8 cellular contexts compared by ENCODE assay signal in genomic region chr12:56631790-56632700, GRCh38. TPM values are rescaled to one million over a fixed set of nuclear protein-coding genes. Genes with fewer than 3 reads are reported as not detected.
DNase-seq lines count a peak whose midpoint lies in the region; ATAC-seq and TF ChIP-seq lines count a peak whose summit lies in the region.

No MANE protein-coding gene starts in this region.

- no peaks in the 10 kb centered on the region for H3K27me3 ChIP-seq in Caco-2 (replicated peaks; ENCODE audit: control insufficient read depth, insufficient read depth, low read length)
- H3K27me3 ChIP-seq in thoracic aorta (replicated peaks; ENCODE audit: insufficient read depth), result no peaks in the 10 kb centered on the region

- peak; percentile 66 to 74 for DNase-seq in Caco-2
- peak; percentile 22 for DNase-seq in H4 (ENCODE audit: low spot score)
- peak; percentile 26 for DNase-seq in NCI-H774 (lab: John Stamatoyannopoulos, UW)
- DNase-seq in activated T-cell treated with anti-CD3 and anti-CD28 coated beads, Interleukin-2, amount 50 U/mL, for 48 hours, result peak; percentile 68 to 80
- peak; percentile 52 for DNase-seq in naive B cell
- peak; percentile 9 for DNase-seq in thoracic aorta (ENCODE audit: low spot score)
- no peak for DNase-seq in kidney glomerular epithelial cell (lab: John Stamatoyannopoulos, UW)

- H3K4me3 Mint-ChIP-seq in Caco-2 (ENCODE audit: unreplicated experiment), result peak overlapping the region; percentile 31
- peak overlapping the region; percentile 22 to 99 (median 92) for H3K4me3 Mint-ChIP-seq in naive B cell

- peaks cover 29% of the 10 kb centered on the region for H3K4me1 ChIP-seq in Caco-2
- H3K4me1 ChIP-seq in thoracic aorta (ENCODE audit: control insufficient read depth in 1 of 2, low read depth in 2 of 2), result peaks cover 48 to 56% of the 10 kb centered on the region in 2 donors

- H3K36me3 Mint-ChIP-seq in Caco-2 (ENCODE audit: insufficient read depth, unreplicated experiment) (peaks cover 58% of the 10 kb centered on the region), naive B cell (no peaks in the 10 kb centered on the region)

- CTCF ChIA-PET in Caco-2 (lab: Charles Lee), result no interaction called here

- peak overlapping the region; percentile 5 to 87 for H3K27ac ChIP-seq in thoracic aorta

- TF ChIP-seq CTCF in Caco-2 (IDR thresholded peaks at IDR 0.05; ENCODE audit: insufficient read depth in 1 of 2, low read depth in 1 of 2, low read length in 1 of 2, severe bottlenecking in 1 of 2, unreplicated experiment in 1 of 2) (no peak), thoracic aorta (IDR thresholded peaks at IDR 0.05) (no peak)

- H3K9me3 ChIP-seq in Caco-2 (no peaks in the 10 kb centered on the region), thoracic aorta (no peaks in the 10 kb centered on the region)

- no peaks in the 10 kb centered on the region for H3K27me3 Mint-ChIP-seq in Caco-2 (ENCODE audit: insufficient read depth, unreplicated experiment)
- no peaks in the 10 kb centered on the region for H3K27me3 Mint-ChIP-seq in naive B cell

- H3K9me3 Mint-ChIP-seq in Caco-2 (ENCODE audit: unreplicated experiment) (no peaks in the 10 kb centered on the region), naive B cell (no peaks in the 10 kb centered on the region)

- H3K4me1 Mint-ChIP-seq in Caco-2 (ENCODE audit: low read depth, unreplicated experiment) (peaks cover 17% of the 10 kb centered on the region), naive B cell (peaks cover 65 to 82% (median 78%) of the 10 kb centered on the region in 3 donors)

- H3K36me3 ChIP-seq in Caco-2 (ENCODE audit: control insufficient read depth, insufficient read depth, low read length), result no peaks in the 10 kb centered on the region
- H3K36me3 ChIP-seq in thoracic aorta, result no peaks in the 10 kb centered on the region

- ATAC-seq in esophagus mucosa (peak; percentile 41), naive B cell (ENCODE audit: low read depth in 2 of 2) (peak; percentile 11 to 12), thoracic aorta (ENCODE audit: insufficient number of reproducible peaks, low FRiP score, low read depth) (no peak)

- POLR2A ChIA-PET in Caco-2 (lab: Charles Lee), result no interaction called here

- H3K4me3 ChIP-seq in Caco-2 (ENCODE audit: low read depth, low read length) (no peak overlapping the region), thoracic aorta (peak overlapping the region; percentile 81)

- BruUV-seq in Caco-2 (replicated peaks; lab: Mats Ljungman, UMichigan), result no TSS peak

- intact Hi-C loops in Caco-2 (cut with micrococcal nuclease; ENCODE audit: unreplicated experiment), result no loop called here

- H3K27ac Mint-ChIP-seq in Caco-2 (ENCODE audit: unreplicated experiment) (no peak overlapping the region), naive B cell (peak overlapping the region; percentile 53 to 95 (median 90))

RNA-seq across cellular contexts. Expression of gene BAZ2A, which starts 1.9 kb away (rescaled TPM):
- total RNA-seq in Caco-2 (2022), result 97.2 and 104 TPM in 2 replicates
- total RNA-seq in H4 (2014; rRNA removed; shearing (Covaris generic)), result 22.2 and 28.4 TPM in 2 replicates
- 49.9 TPM for total RNA-seq in esophagus mucosa
- polyA plus RNA-seq in naive B cell (ENCODE audit: low read depth in 6 of 6), result 10 to 100 TPM; 17.3 to 56.0 (median 33.5) TPM
- 100 to 1,000 TPM in 1 of 2 donors, 10 to 100 TPM in 1; 84.5 to 172 TPM for total RNA-seq in thoracic aorta

RNA-seq across cellular contexts. Expression of gene ATP5F1B, which starts 13.7 kb away (rescaled TPM):
- total RNA-seq in Caco-2 (2022) (740 and 781 TPM in 2 replicates), esophagus mucosa (674 TPM), thoracic aorta (100 to 1,000 TPM; 198 to 226 TPM)
- 765 and 888 TPM in 2 replicates for total RNA-seq in H4 (2014; rRNA removed; shearing (Covaris generic))
- 1,000 to 10,000 TPM in 1 of 6 donors, 100 to 1,000 TPM in 5; 711 to 1,110 (median 809) TPM for polyA plus RNA-seq in naive B cell (ENCODE audit: low read depth in 6 of 6)

RNA-seq across cellular contexts. Expression of gene PTGES3, which starts 56.0 kb away (rescaled TPM):
- total RNA-seq in Caco-2 (2022) (241 and 242 TPM in 2 replicates), esophagus mucosa (153 TPM), thoracic aorta (10 to 100 TPM; 70.4 to 97.6 TPM)
- total RNA-seq in H4 (2014; rRNA removed; shearing (Covaris generic)), result 139 and 202 TPM in 2 replicates
- 100 to 1,000 TPM; 176 to 270 (median 203) TPM for polyA plus RNA-seq in naive B cell (ENCODE audit: low read depth in 6 of 6)
